17 cellular contexts compared by ENCODE assay signal in the genomic region with DNA sequence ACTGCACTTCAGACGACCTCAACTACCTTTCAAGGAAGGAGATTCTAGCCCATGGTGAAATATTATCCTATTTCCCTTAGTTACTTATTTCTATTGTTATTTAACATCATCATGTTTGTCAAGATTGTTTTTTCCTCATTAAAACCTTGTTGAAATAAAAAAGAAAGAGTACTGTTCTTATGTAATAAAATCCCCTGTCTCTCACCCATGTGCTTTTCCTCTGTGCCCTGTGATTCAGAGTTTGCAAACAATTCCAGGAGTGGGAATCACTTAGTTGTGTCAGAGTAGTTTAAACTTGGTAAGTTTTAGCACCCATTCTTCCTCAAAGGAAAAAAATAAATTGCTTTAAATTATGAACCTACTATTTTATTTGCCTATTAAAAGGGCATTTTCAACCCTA. TPM values are rescaled to one million over a fixed set of nuclear protein-coding genes. Genes with fewer than 3 reads are reported as not detected.
"Had no signal": no experiment of that assay in that cellular context is flagged by ENCODE, and none has a peak within 500 bp of the region (broad histone marks: within the 10 kb centered on the region; RNA-seq: fewer than 3 reads in every experiment).

No MANE protein-coding gene starts in this region.

- H3K9me3 ChIP-seq: neutrophil, psoas muscle, sigmoid colon had no signal

- H3K27me3 ChIP-seq: hepatocyte, neutrophil, sigmoid colon had no signal

- DNase-seq: cortex of kidney; dorsolateral prefrontal cortex; effector CD8-positive, alpha-beta T cell; foreskin melanocyte; head of caudate nucleus; mammary epithelial cell; naive thymus-derived CD4-positive, alpha-beta T cell; psoas muscle; sigmoid colon; small intestine; stimulated activated CD4-positive, alpha-beta T cell treated with anti-CD3 and anti-CD28 coated beads, Interleukin-12 subunit alpha, Interleukin-12 subunit beta, amount 100 ng/mL, for 4 hours; stimulated activated naive CD4-positive, alpha-beta T cell treated with Interleukin-2 at 50 U/mL for 16 hours; trophoblast cell had no signal

- H3K27ac ChIP-seq: dorsolateral prefrontal cortex, hepatocyte, neutrophil, psoas muscle, sigmoid colon had no signal

- H3K36me3 ChIP-seq: neutrophil, sigmoid colon had no signal

- H3K4me1 ChIP-seq: sigmoid colon had no signal

- ATAC-seq: left lobe of liver; naive thymus-derived CD4-positive, alpha-beta T cell; psoas muscle had no signal

- H3K4me3 ChIP-seq: dorsolateral prefrontal cortex, hepatocyte, psoas muscle, sigmoid colon had no signal

RNA-seq across cellular contexts. Expression of a gene that starts 43.5 kb away (rescaled TPM):
- total RNA-seq: mammary epithelial cell; mononuclear cell; naive thymus-derived CD4-positive, alpha-beta T cell had no signal
